Comparison of ENCODE assay signal across 11 cellular contexts in the genomic region with DNA sequence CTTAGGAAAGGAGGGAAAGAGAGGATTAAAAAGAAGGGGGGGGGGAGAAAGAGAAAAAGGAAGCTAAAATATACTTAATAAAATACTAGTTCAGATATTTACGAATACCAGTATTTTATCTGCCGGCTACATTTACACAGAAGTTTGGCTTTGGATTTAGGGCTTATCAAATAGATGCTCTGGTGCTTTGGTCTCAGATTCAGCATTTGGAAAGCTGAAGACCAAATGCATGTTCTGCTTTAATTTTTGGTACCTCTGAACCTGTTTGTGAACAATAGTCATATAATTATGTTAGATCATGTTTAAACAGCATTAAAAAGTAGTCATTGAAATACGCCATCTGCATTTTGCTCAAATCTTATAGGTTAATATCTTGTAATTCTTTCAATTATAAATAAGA.
"Had no signal": no experiment of that assay in that cellular context is flagged by ENCODE, and none has a peak within 500 bp of the region (broad histone marks: within the 10 kb centered on the region; RNA-seq: fewer than 3 reads in every experiment).

No MANE protein-coding gene starts in this region.

- H2AFZ ChIP-seq: GM23248, GM23338 had no signal

- ATAC-seq: GM23338, HCT116 had no signal

- H3K4me3 ChIP-seq: GM23248, GM23338, HAP-1 had no signal

- H3K36me3 ChIP-seq: HAP-1 had no signal

- H3K9ac ChIP-seq: GM23248 had no signal

- FAIRE-seq: H1, H54 had no signal

- H3K9me3 ChIP-seq: HAP-1 had no signal

- DNase-seq: GM23248, GOT3, H7, H9, HCEC 1CT, HFFc6 had no signal

- H3K27ac ChIP-seq: GM23248 had no signal

- H3K4me2 ChIP-seq: GM23338 had no signal
